Comparison of ENCODE assay signal across 10 cellular contexts in genomic region chr2:214310319-214310718, GRCh38.
DNase-seq lines count a peak whose midpoint lies in the region; ATAC-seq and TF ChIP-seq lines count a peak whose summit lies in the region.
"Had no signal": no experiment of that assay in that cellular context is flagged by ENCODE, and none has a peak within 500 bp of the region (broad histone marks: within the 10 kb centered on the region; RNA-seq: fewer than 3 reads in every experiment).

No MANE protein-coding gene starts in this region.

- no peaks in the 10 kb centered on the region for H3K9me3 Mint-ChIP-seq in activated CD4-positive, alpha-beta memory T cell treated with anti-CD3 and anti-CD28 coated beads, Interleukin-2, amount 10 ng/mL, durations not matched to agents 7 days and 5 days

- H3K27me3 Mint-ChIP-seq in activated CD4-positive, alpha-beta memory T cell treated with anti-CD3 and anti-CD28 coated beads, Interleukin-2, amount 10 ng/mL, durations not matched to agents 7 days and 5 days: no peaks in the 10 kb centered on the region

- DNase-seq in ELR (ENCODE audit: low read depth) (peak; percentile 17), HT1080 (ENCODE audit: low read depth) (peak; percentile 18), foreskin fibroblast (no peak), anterior cingulate cortex (lab: John Stamatoyannopoulos, UW) (no peak), NCI-H1694 treated with DMSO at 0.1 percent for 48 hours (lab: John Stamatoyannopoulos, UW) (no peak), T1000 (lab: John Stamatoyannopoulos, UW) (no peak)
- no peak for DNase-seq in activated CD4-positive, alpha-beta memory T cell treated with anti-CD3 and anti-CD28 coated beads, Interleukin-2, amount 10 ng/mL, durations not matched to agents 7 days and 5 days
- DNase-seq: activated effector memory CD4-positive, alpha-beta T cell treated with anti-CD3 and anti-CD28 coated beads, Interleukin-2, amount 50 U/mL, for 16 hours had no signal

- POLR2A ChIA-PET in activated CD4-positive, alpha-beta memory T cell treated with anti-CD3 and anti-CD28 coated beads, Interleukin-2, amount 10 ng/mL, durations not matched to agents 7 days and 5 days (lab: Charles Lee): no interaction called here

- CTCF ChIA-PET in activated CD4-positive, alpha-beta memory T cell treated with anti-CD3 and anti-CD28 coated beads, Interleukin-2, amount 10 ng/mL, durations not matched to agents 7 days and 5 days (lab: Charles Lee): interaction anchor here (0.6 kb wide), 1 partner anchor 930 kb away, joined by 4 read pairs; no protein-coding TSS in a partner anchor

- no peak overlapping the region for H3K4me3 ChIP-seq in foreskin fibroblast (ENCODE audit: low read depth in 1 of 2, low read length in 2 of 2)
- H3K4me3 ChIP-seq: SK-N-MC had no signal

- TF ChIP-seq CTCF in foreskin fibroblast (IDR thresholded peaks at IDR 0.05; ENCODE audit: low read depth, low read length): peak; percentile 32

- no peak overlapping the region for H3K27ac Mint-ChIP-seq in activated CD4-positive, alpha-beta memory T cell treated with anti-CD3 and anti-CD28 coated beads, Interleukin-2, amount 10 ng/mL, durations not matched to agents 7 days and 5 days

- H3K4me1 Mint-ChIP-seq in activated CD4-positive, alpha-beta memory T cell treated with anti-CD3 and anti-CD28 coated beads, Interleukin-2, amount 10 ng/mL, durations not matched to agents 7 days and 5 days: no peaks in the 10 kb centered on the region

- no peaks in the 10 kb centered on the region for H3K36me3 Mint-ChIP-seq in activated CD4-positive, alpha-beta memory T cell treated with anti-CD3 and anti-CD28 coated beads, Interleukin-2, amount 10 ng/mL, durations not matched to agents 7 days and 5 days (ENCODE audit: low read depth)

- peak; percentile 78 for ATAC-seq in GM21526 (IDR thresholded peaks at IDR 0.05; ENCODE audit: low FRiP score, unreplicated experiment)

- H3K4me3 Mint-ChIP-seq in activated CD4-positive, alpha-beta memory T cell treated with anti-CD3 and anti-CD28 coated beads, Interleukin-2, amount 10 ng/mL, durations not matched to agents 7 days and 5 days: no peak overlapping the region

Comparison
In these comparisons a context has a peak if more than half of its experiments do, and no peak if none do; other contexts are left out.
1. DNase-seq: peak in ELR (single experiment) and HT1080 (single experiment); none in foreskin fibroblast (0 of 2), anterior cingulate cortex (0 of 58), NCI-H1694 treated with DMSO at 0.1 percent for 48 hours (single experiment), activated CD4-positive, alpha-beta memory T cell treated with anti-CD3 and anti-CD28 coated beads, Interleukin-2, amount 10 ng/mL, durations not matched to agents 7 days and 5 days (single experiment) and T1000 (single experiment).